18 cellular contexts compared by ENCODE assay signal in genomic region chr3:144272715-144273114, GRCh38.
DNase-seq lines count a peak whose midpoint lies in the region; ATAC-seq, FAIRE-seq and TF ChIP-seq lines count a peak whose summit lies in the region.
"Had no signal": no experiment of that assay in that cellular context is flagged by ENCODE, and none has a peak within 500 bp of the region (broad histone marks: within the 10 kb centered on the region; RNA-seq: fewer than 3 reads in every experiment).

No MANE protein-coding gene starts in this region.

- no peak for ATAC-seq in GM21528 (IDR thresholded peaks at IDR 0.05; ENCODE audit: low FRiP score, unreplicated experiment)
- ATAC-seq in GM21390 (IDR thresholded peaks at IDR 0.05; ENCODE audit: unreplicated experiment), result no peak

- peak; percentile 52 for FAIRE-seq in bronchial epithelial cell (lab: Jason Lieb, UNC)

- H3K36me3 ChIP-seq in bronchial epithelial cell (ENCODE audit: control insufficient read depth, insufficient read depth, low read length), result no peaks in the 10 kb centered on the region
- H3K36me3 ChIP-seq: esophagus muscularis mucosa, neural progenitor cell had no signal

- TF ChIP-seq CTCF in bronchial epithelial cell (IDR thresholded peaks at IDR 0.05; ENCODE audit: insufficient read depth, low read length, severe bottlenecking), result no peak

- DNase-seq in COLO668 (lab: John Stamatoyannopoulos, UW; ENCODE audit: unreplicated experiment) (peak; percentile 58), NCI-H128 (lab: John Stamatoyannopoulos, UW; ENCODE audit: unreplicated experiment) (peak; percentile 35), NCI-H510A (lab: John Stamatoyannopoulos, UW) (peak; percentile 45), bronchial epithelial cell (ENCODE audit: low read depth) (no peak), epidermal melanocyte (ENCODE audit: insufficient read length, low spot score) (no peak), HCEC 1CT (no peak)
- DNase-seq: activated CD4-positive, alpha-beta memory T cell treated with anti-CD3 and anti-CD28 coated beads for 36 hours; activated T-cell treated with anti-CD3 and anti-CD28 coated beads, Interleukin-2, amount 50 U/mL, for 48 hours; dorsolateral prefrontal cortex; GF-D8; glutamatergic neuron; H7; NCI-H446; stimulated activated CD4-positive, alpha-beta T cell treated with anti-CD3 and anti-CD28 coated beads, Interleukin-15, amount 100 ng/mL, for 24 hours had no signal

- no peak overlapping the region for H3K4me3 ChIP-seq in bronchial epithelial cell (ENCODE audit: low read depth, low read length)
- H3K4me3 ChIP-seq: dorsolateral prefrontal cortex, esophagus muscularis mucosa, neural progenitor cell had no signal

- H3K27me3 ChIP-seq in bronchial epithelial cell (ENCODE audit: control insufficient read depth, insufficient read depth, low read length), result no peaks in the 10 kb centered on the region
- H3K27me3 ChIP-seq: dorsolateral prefrontal cortex, esophagus muscularis mucosa, neural progenitor cell had no signal

Comparison
In these comparisons a context has a peak if more than half of its experiments do, and no peak if none do; other contexts are left out.
1. DNase-seq: peak in COLO668 (single experiment), NCI-H128 (single experiment) and NCI-H510A (single experiment); none in bronchial epithelial cell (single experiment), epidermal melanocyte (single experiment) and HCEC 1CT (single experiment).